1 cellular context compared by ENCODE assay signal in genomic region chr16:80540516-80541305, GRCh38.
TF ChIP-seq lines count a peak whose summit lies in the region.

DYNLRB2 (plus strand) TSS chr16:80540993; CDS start chr16:80541077, 84 bp downstream.

TF ChIP-seq in HepG2, 621 proteins besides CTCF, POLR2A, EP300 and RAD21 (continued from another document and continues in another):
- TF ChIP-seq ZNF691 (CRISPR knock-in tag; IDR thresholded peaks at IDR 0.05; ENCODE audit: borderline replicate concordance, low read depth) (peak; percentile 79; the same call in 1 of the 2 replicates), ZBTB33 (CRISPR knock-in tag; IDR thresholded peaks at IDR 0.05) (peak; percentile 57), GMEB1 (CRISPR knock-in tag; IDR thresholded peaks at IDR 0.05; ENCODE audit: borderline replicate concordance) (peak; percentile 77; the same call in 1 of the 2 replicates), GPN1 (CRISPR knock-in tag; IDR thresholded peaks at IDR 0.05; ENCODE audit: borderline replicate concordance) (no peak), ZFY (CRISPR knock-in tag; IDR thresholded peaks at IDR 0.05) (peak; percentile 70), NKX3-1 (CRISPR knock-in tag; IDR thresholded peaks at IDR 0.05) (peak; percentile 71; the same call in 1 of the 2 replicates), SETDB1 (CRISPR knock-in tag; IDR thresholded peaks at IDR 0.05; ENCODE audit: borderline replicate concordance) (peak; percentile 94; the same call in 1 of the 2 replicates), ZNF10 (CRISPR knock-in tag; IDR thresholded peaks at IDR 0.05; ENCODE audit: borderline replicate concordance, low read depth) (no peak), CSRNP2 (CRISPR knock-in tag; conservative IDR thresholded peaks at IDR 0.05; ENCODE audit: low read depth) (no peak), HES4 (CRISPR knock-in tag; IDR thresholded peaks at IDR 0.05; ENCODE audit: borderline replicate concordance) (peak; percentile 67; the same call in 1 of the 2 replicates), POGZ (CRISPR knock-in tag; IDR thresholded peaks at IDR 0.05) (peak; percentile 100), NFRKB (IDR thresholded peaks at IDR 0.05) (no peak), SIX4 (CRISPR knock-in tag; IDR thresholded peaks at IDR 0.05) (no peak), AKAP8 (CRISPR knock-in tag; IDR thresholded peaks at IDR 0.05) (peak; percentile 67; the same call in 1 of the 2 replicates), MAFF (IDR thresholded peaks at IDR 0.05; ENCODE audit: low read depth, low read length) (peak; percentile 53), SAFB2 (CRISPR knock-in tag; IDR thresholded peaks at IDR 0.05; ENCODE audit: borderline replicate concordance, low read depth) (no peak; the same call in 1 of the 2 replicates), RELA (CRISPR knock-in tag; IDR thresholded peaks at IDR 0.05) (no peak), THAP7 (CRISPR knock-in tag; IDR thresholded peaks at IDR 0.05) (peak; percentile 93), KDM5B (CRISPR knock-in tag; IDR thresholded peaks at IDR 0.05; ENCODE audit: borderline replicate concordance) (peak; percentile 84; the same call in 1 of the 2 replicates), ZNF570 (CRISPR knock-in tag; IDR thresholded peaks at IDR 0.05; ENCODE audit: borderline replicate concordance) (no peak), CCDC6 (CRISPR knock-in tag; IDR thresholded peaks at IDR 0.05) (peak; percentile 66; the same call in 1 of the 2 replicates), KLF16 (CRISPR knock-in tag; IDR thresholded peaks at IDR 0.05) (peak; percentile 36 to 89; a peak in 2 of 4 replicates), IKZF5 (CRISPR knock-in tag; IDR thresholded peaks at IDR 0.05) (peak; percentile 73; the same call in 1 of the 2 replicates), PRDM15 (CRISPR knock-in tag; IDR thresholded peaks at IDR 0.05) (peak; percentile 64; the same call in 1 of the 2 replicates), ZNF318 (CRISPR knock-in tag; IDR thresholded peaks at IDR 0.05) (no peak), HNRNPH1 (optimal IDR thresholded peaks at IDR 0.05; ENCODE audit: low read depth, low read length) (no peak), SCMH1 (CRISPR knock-in tag; IDR thresholded peaks at IDR 0.05; ENCODE audit: borderline replicate concordance) (no peak), ZNF569 (CRISPR knock-in tag; IDR thresholded peaks at IDR 0.05; ENCODE audit: borderline replicate concordance) (0 out of 2 replicates have a peak, but pooled peaks have one; percentile 59), ZNF326 (CRISPR knock-in tag; IDR thresholded peaks at IDR 0.05; ENCODE audit: borderline replicate concordance) (no peak), MNT (IDR thresholded peaks at IDR 0.05) (0 out of 2 replicates have a peak, but pooled peaks have one; percentile 1), ZNF839 (CRISPR knock-in tag; IDR thresholded peaks at IDR 0.05; ENCODE audit: borderline replicate concordance) (peak; percentile 82; the same call in 1 of the 2 replicates), IKZF1 (IDR thresholded peaks at IDR 0.05) (no peak)
